ENCODE assay signal across 19 cellular contexts in genomic region chr13:33752631-33753030, GRCh38.
DNase-seq lines count a peak whose midpoint lies in the region; TF ChIP-seq lines count a peak whose summit lies in the region.
"Had no signal": no experiment of that assay in that cellular context is flagged by ENCODE, and none has a peak within 500 bp of the region (broad histone marks: within the 10 kb centered on the region; RNA-seq: fewer than 3 reads in every experiment).

No MANE protein-coding gene starts in this region.

- no peaks in the 10 kb centered on the region for H3K79me2 ChIP-seq in OCI-LY1 (ENCODE audit: insufficient read depth, low read length)

- H3K27me3 ChIP-seq in OCI-LY1 (ENCODE audit: insufficient read depth, low read length): no peaks in the 10 kb centered on the region
- H3K27me3 ChIP-seq: BLaER1 had no signal

- peaks cover 3% of the 10 kb centered on the region; the same call in 1 of the 2 replicates for H3K36me3 ChIP-seq in OCI-LY1 (ENCODE audit: insufficient read depth, low read length)
- H3K36me3 ChIP-seq: BLaER1, HAP-1 had no signal

- CTCF ChIA-PET in activated naive CD4-positive, alpha-beta T cell treated with anti-CD3 and anti-CD28 coated beads for 36 hours (lab: Charles Lee): interaction anchor here (0.6 kb wide), 1 partner anchor 322 kb away, joined by 5 read pairs; no protein-coding TSS in a partner anchor

- H3K4me3 Mint-ChIP-seq in activated naive CD4-positive, alpha-beta T cell treated with anti-CD3 and anti-CD28 coated beads for 36 hours: no peak overlapping the region
- H3K4me3 Mint-ChIP-seq: B cell; CD4-positive, CD25-positive, alpha-beta regulatory T cell; CD8-positive, alpha-beta T cell; GM23338; HFFc6 had no signal

- H3K27ac ChIP-seq in OCI-LY1 (ENCODE audit: low read depth, low read length, poor library complexity, severe bottlenecking): peak overlapping the region; percentile 47
- no peak overlapping the region for H3K27ac ChIP-seq in caudate nucleus (ENCODE audit: low read depth, low read length)
- H3K27ac ChIP-seq: BLaER1 had no signal

- H3K4me3 ChIP-seq in OCI-LY1 (ENCODE audit: low read depth, low read length, poor library complexity, severe bottlenecking): no peak overlapping the region
- H3K4me3 ChIP-seq: BLaER1, GM12878, GM23338, HAP-1 had no signal

- intact Hi-C loops in activated naive CD4-positive, alpha-beta T cell treated with anti-CD3 and anti-CD28 coated beads for 36 hours (cut with micrococcal nuclease): no loop called here

- peaks cover 2% of the 10 kb centered on the region for H3K27me3 Mint-ChIP-seq in activated naive CD4-positive, alpha-beta T cell treated with anti-CD3 and anti-CD28 coated beads for 36 hours (ENCODE audit: low read depth)
- H3K27me3 Mint-ChIP-seq: CD4-positive, CD25-positive, alpha-beta regulatory T cell had no signal

- H3K9ac ChIP-seq in OCI-LY1 (ENCODE audit: low read length): no peak overlapping the region
- H3K9ac ChIP-seq: BLaER1 had no signal

- peaks cover 2% of the 10 kb centered on the region for H3K9me3 Mint-ChIP-seq in activated naive CD4-positive, alpha-beta T cell treated with anti-CD3 and anti-CD28 coated beads for 36 hours
- H3K9me3 Mint-ChIP-seq: CD8-positive, alpha-beta T cell; HFFc6 had no signal

- H3K9me3 ChIP-seq in OCI-LY1 (ENCODE audit: low read length): peaks cover 4% of the 10 kb centered on the region; the same call in 1 of the 2 replicates
- H3K9me3 ChIP-seq: Caco-2, HAP-1 had no signal

- peaks cover 13% of the 10 kb centered on the region for H3K4me1 ChIP-seq in OCI-LY1 (ENCODE audit: insufficient read depth, low read length, severe bottlenecking)
- H3K4me1 ChIP-seq: Caco-2, HAP-1 had no signal

- no peaks in the 10 kb centered on the region for H3K4me1 Mint-ChIP-seq in activated naive CD4-positive, alpha-beta T cell treated with anti-CD3 and anti-CD28 coated beads for 36 hours (ENCODE audit: low read depth)
- H3K4me1 Mint-ChIP-seq: CD4-positive, CD25-positive, alpha-beta regulatory T cell; GM23338 had no signal

- H3K9me2 ChIP-seq in OCI-LY1 (ENCODE audit: low read depth, low read length): no peaks in the 10 kb centered on the region

- no peak overlapping the region for H3K27ac Mint-ChIP-seq in activated naive CD4-positive, alpha-beta T cell treated with anti-CD3 and anti-CD28 coated beads for 36 hours
- H3K27ac Mint-ChIP-seq: B cell; CD4-positive, CD25-positive, alpha-beta regulatory T cell; CD8-positive, alpha-beta T cell; GM23338; HFFc6 had no signal

- no peaks in the 10 kb centered on the region for H3F3A ChIP-seq in OCI-LY1 (ENCODE audit: insufficient read depth, low read length)

- H4K20me1 ChIP-seq in OCI-LY1 (ENCODE audit: insufficient read depth, low read length): no peaks in the 10 kb centered on the region
- H4K20me1 ChIP-seq: BLaER1 had no signal

- DNase-seq in caudate nucleus (lab: John Stamatoyannopoulos, UW): peak in 38 of 61 donors; percentile 2 to 83 (median 23)
- peak; percentile 51 for DNase-seq in putamen (ENCODE audit: low spot score)
- DNase-seq in NCI-H774 (lab: John Stamatoyannopoulos, UW): no peak
- DNase-seq in activated naive CD4-positive, alpha-beta T cell treated with anti-CD3 and anti-CD28 coated beads for 36 hours: no peak
- DNase-seq in DMS153 treated with DMSO at 0.1 percent for 48 hours (lab: John Stamatoyannopoulos, UW; ENCODE audit: unreplicated experiment): no peak
- DNase-seq: Caco-2; CD4-positive, CD25-positive, alpha-beta regulatory T cell; CD8-positive, alpha-beta T cell; DMS153; DMS79; EL; GDM1; HFFc6 had no signal

- no peak for TF ChIP-seq CTCF in OCI-LY1 (IDR thresholded peaks at IDR 0.05; ENCODE audit: low read length)

- no peak overlapping the region for H2AFZ ChIP-seq in OCI-LY1 (ENCODE audit: low read length)
- H2AFZ ChIP-seq: GM23338 had no signal

- no peak overlapping the region for H3K4me2 ChIP-seq in OCI-LY1 (ENCODE audit: low read length)
- H3K4me2 ChIP-seq: BLaER1, GM23338 had no signal

- H3K36me3 Mint-ChIP-seq in activated naive CD4-positive, alpha-beta T cell treated with anti-CD3 and anti-CD28 coated beads for 36 hours (ENCODE audit: low read depth): no peaks in the 10 kb centered on the region
- H3K36me3 Mint-ChIP-seq: CD4-positive, CD25-positive, alpha-beta regulatory T cell; CD8-positive, alpha-beta T cell had no signal

Comparison
In these comparisons a context has a peak if more than half of its experiments do, and no peak if none do; other contexts are left out.
1. DNase-seq: peak in caudate nucleus (38 of 61) and putamen (single experiment); none in NCI-H774 (single experiment), activated naive CD4-positive, alpha-beta T cell treated with anti-CD3 and anti-CD28 coated beads for 36 hours (single experiment) and DMS153 treated with DMSO at 0.1 percent for 48 hours (single experiment).